In the genomic region with DNA sequence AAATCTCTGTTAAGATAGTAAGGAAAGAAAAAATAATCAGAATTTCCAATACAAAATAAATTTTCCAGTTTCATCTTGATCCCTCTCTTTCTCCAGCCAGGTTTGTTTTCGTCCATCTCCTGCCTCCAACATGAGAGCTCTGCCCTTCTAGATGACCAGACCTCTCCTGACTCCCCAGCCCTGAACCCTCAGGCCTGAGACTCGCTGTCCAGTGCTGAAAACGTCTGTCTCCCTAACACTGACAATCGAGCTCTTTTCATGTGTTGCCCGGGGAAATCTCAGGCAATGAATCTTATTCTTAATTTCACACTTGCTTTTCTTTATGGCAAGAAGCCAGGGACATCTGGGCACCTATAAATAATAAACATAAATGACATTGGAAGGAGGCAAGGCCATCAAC, we compare ENCODE assay signal across 14 cellular contexts.
"Had no signal": no experiment of that assay in that cellular context is flagged by ENCODE, and none has a peak within 500 bp of the region (broad histone marks: within the 10 kb centered on the region; RNA-seq: fewer than 3 reads in every experiment).

No MANE protein-coding gene starts in this region.

- H3K27ac ChIP-seq: gastrocnemius medialis, heart left ventricle, ovary, skin epidermis, tibial artery had no signal

- H3K27me3 ChIP-seq: ovary had no signal

- DNase-seq: activated CD4-positive, alpha-beta T cell treated with anti-CD3 and anti-CD28 coated beads, Interleukin-2, amount 10 ng/mL, durations not matched to agents 7 days and 5 days; activated CD8-positive, alpha-beta memory T cell treated with anti-CD3 and anti-CD28 coated beads for 24 hours; aorta; dermis blood vessel endothelial cell; effector memory CD8-positive, alpha-beta T cell; gastrocnemius medialis; heart left ventricle; kidney; left ventricle myocardium superior; ovary; stimulated activated CD4-positive, alpha-beta T cell treated with anti-CD3 and anti-CD28 coated beads, Interleukin-4, amount 100 ng/mL, for 24 hours; stimulated activated naive CD4-positive, alpha-beta T cell; tibial artery had no signal

- H3K4me1 ChIP-seq: gastrocnemius medialis, heart left ventricle, tibial artery had no signal

- H3K36me3 ChIP-seq: gastrocnemius medialis, heart left ventricle, ovary, tibial artery had no signal

- H3K9me3 ChIP-seq: gastrocnemius medialis, heart left ventricle, ovary, tibial artery had no signal

- ATAC-seq: effector memory CD8-positive, alpha-beta T cell; gastrocnemius medialis; heart left ventricle; left ventricle myocardium superior had no signal

- H3K4me3 ChIP-seq: gastrocnemius medialis, heart left ventricle, ovary, skin epidermis, tibial artery had no signal
